ENCODE assay signal across 18 cellular contexts in genomic region chr15:96838088-96838487, GRCh38.
DNase-seq lines count a peak whose midpoint lies in the region; ATAC-seq and TF ChIP-seq lines count a peak whose summit lies in the region.
"Had no signal": no experiment of that assay in that cellular context is flagged by ENCODE, and none has a peak within 500 bp of the region (broad histone marks: within the 10 kb centered on the region; RNA-seq: fewer than 3 reads in every experiment).

No MANE protein-coding gene starts in this region.

- H3K27me3 Mint-ChIP-seq in activated T-helper 1 cell treated with anti-CD3 and anti-CD28 coated beads, Interleukin-12 subunit alpha, Interleukin-12 subunit beta, Interleukin-2, Interleukin-4 antibody, amounts not matched to agents 30 ng/mL and 10 ng/mL and 1 ng/mL, durations not matched to agents 14 hours and 24 hours and 36 hours (ENCODE audit: insufficient read depth) = no peaks in the 10 kb centered on the region

- TF ChIP-seq CTCF in choroid plexus epithelial cell (conservative IDR thresholded peaks at IDR 0.05; ENCODE audit: low read depth, low read length) = no peak

- DNase-seq in EL = peak; percentile 45
- peak; percentile 1 for DNase-seq in MV-4-11 (lab: John Stamatoyannopoulos, UW)
- peak; percentile 69 for DNase-seq in choroid plexus epithelial cell (ENCODE audit: low read depth)
- peak; percentile 18 for DNase-seq in iris pigment epithelial cell (ENCODE audit: low read depth)
- DNase-seq in ecto neural progenitor cell (ENCODE audit: low spot score) = no peak
- no peak for DNase-seq in activated T-helper 1 cell treated with anti-CD3 and anti-CD28 coated beads, Interleukin-12 subunit alpha, Interleukin-12 subunit beta, Interleukin-2, Interleukin-4 antibody, amounts not matched to agents 30 ng/mL and 10 ng/mL and 1 ng/mL, durations not matched to agents 14 hours and 24 hours and 36 hours (ENCODE audit: low spot score)
- DNase-seq: Caco-2, GOT3, KG1, NCI-H1105 treated with DMSO at 0.1 percent for 48 hours, NCI-H1694 treated with DMSO at 0.1 percent for 48 hours, NCI-H345, NCI-H526, RPMI8226, SIG-M5 had no signal

- ATAC-seq in GM18861 (IDR thresholded peaks at IDR 0.05; ENCODE audit: unreplicated experiment) (no peak), GM21619 (IDR thresholded peaks at IDR 0.05; ENCODE audit: unreplicated experiment) (no peak)
- ATAC-seq: HepG2 had no signal

- intact Hi-C loops in activated T-helper 1 cell treated with anti-CD3 and anti-CD28 coated beads, Interleukin-12 subunit alpha, Interleukin-12 subunit beta, Interleukin-2, Interleukin-4 antibody, amounts not matched to agents 30 ng/mL and 10 ng/mL and 1 ng/mL, durations not matched to agents 14 hours and 24 hours and 36 hours (cut with micrococcal nuclease) = no loop called here

- no peak overlapping the region for H3K27ac Mint-ChIP-seq in activated T-helper 1 cell treated with anti-CD3 and anti-CD28 coated beads, Interleukin-12 subunit alpha, Interleukin-12 subunit beta, Interleukin-2, Interleukin-4 antibody, amounts not matched to agents 30 ng/mL and 10 ng/mL and 1 ng/mL, durations not matched to agents 14 hours and 24 hours and 36 hours

- H3K4me1 Mint-ChIP-seq in activated T-helper 1 cell treated with anti-CD3 and anti-CD28 coated beads, Interleukin-12 subunit alpha, Interleukin-12 subunit beta, Interleukin-2, Interleukin-4 antibody, amounts not matched to agents 30 ng/mL and 10 ng/mL and 1 ng/mL, durations not matched to agents 14 hours and 24 hours and 36 hours (ENCODE audit: low read depth) = no peaks in the 10 kb centered on the region

- H3K4me3 ChIP-seq in choroid plexus epithelial cell (ENCODE audit: low read depth, low read length) = no peak overlapping the region

- no peaks in the 10 kb centered on the region for H3K36me3 Mint-ChIP-seq in activated T-helper 1 cell treated with anti-CD3 and anti-CD28 coated beads, Interleukin-12 subunit alpha, Interleukin-12 subunit beta, Interleukin-2, Interleukin-4 antibody, amounts not matched to agents 30 ng/mL and 10 ng/mL and 1 ng/mL, durations not matched to agents 14 hours and 24 hours and 36 hours (ENCODE audit: low read depth)

- peaks cover 21% of the 10 kb centered on the region for H3K9me3 Mint-ChIP-seq in activated T-helper 1 cell treated with anti-CD3 and anti-CD28 coated beads, Interleukin-12 subunit alpha, Interleukin-12 subunit beta, Interleukin-2, Interleukin-4 antibody, amounts not matched to agents 30 ng/mL and 10 ng/mL and 1 ng/mL, durations not matched to agents 14 hours and 24 hours and 36 hours

- H3K4me3 Mint-ChIP-seq in activated T-helper 1 cell treated with anti-CD3 and anti-CD28 coated beads, Interleukin-12 subunit alpha, Interleukin-12 subunit beta, Interleukin-2, Interleukin-4 antibody, amounts not matched to agents 30 ng/mL and 10 ng/mL and 1 ng/mL, durations not matched to agents 14 hours and 24 hours and 36 hours = no peak overlapping the region

Comparison
In these comparisons a context has a peak if more than half of its experiments do, and no peak if none do; other contexts are left out.
1. DNase-seq: peak in EL (single experiment), MV-4-11 (single experiment), choroid plexus epithelial cell (single experiment) and iris pigment epithelial cell (single experiment); none in ecto neural progenitor cell (single experiment) and activated T-helper 1 cell treated with anti-CD3 and anti-CD28 coated beads, Interleukin-12 subunit alpha, Interleukin-12 subunit beta, Interleukin-2, Interleukin-4 antibody, amounts not matched to agents 30 ng/mL and 10 ng/mL and 1 ng/mL, durations not matched to agents 14 hours and 24 hours and 36 hours (single experiment).